In genomic region chr12:56645717-56646446, GRCh38 we compare ENCODE assay signal across 8 cellular contexts. TPM values are rescaled to one million over a fixed set of nuclear protein-coding genes. Genes with fewer than 3 reads are reported as not detected.
DNase-seq lines count a peak whose midpoint lies in the region; ATAC-seq and TF ChIP-seq lines count a peak whose summit lies in the region.

Gene ATP5F1B, minus strand, starts transcription at chr12:56645984. Its CDS starts 21 bp downstream, at chr12:56645963.

- H4K20me1 ChIP-seq in smooth muscle cell (ENCODE audit: low read depth), result peaks cover 43% of the 10 kb centered on the region

- peaks cover 43% of the 10 kb centered on the region for H3K36me3 Mint-ChIP-seq in WTC11

- H3K4me2 ChIP-seq in smooth muscle cell, result peak within 1 kb of the TSS; percentile 85

- H3K4me1 ChIP-seq in smooth muscle cell (ENCODE audit: low read depth), result peaks cover 6% of the 10 kb centered on the region

- H3K9me3 Mint-ChIP-seq in WTC11, result no peaks in the 10 kb centered on the region

- peaks cover 20% of the 10 kb centered on the region for H3K4me1 Mint-ChIP-seq in WTC11

- POLR2A ChIA-PET in AG04450 (lab: Yijun Ruan, JAX), result interaction anchor here (0.5 to 1.7 kb wide), 12 partner anchors 9 to 567 kb away, joined by 3 to 12 read pairs (median 4); partner anchors contain the start of genes NACA and PTGES3
- POLR2A ChIA-PET in WTC11 (lab: Charles Lee), result interaction anchor here (0.5 to 2.2 kb wide), 9 partner anchors 9 to 424 kb away, joined by 3 to 12 read pairs (median 4); partner anchors contain the start of genes PTGES3 and RNF41

- peak within 1 kb of the TSS; percentile 83 for H3K9ac ChIP-seq in smooth muscle cell (ENCODE audit: low read depth)

- under 1% methylated on average over 39 of the region's 39 CpGs for WGBS in smooth muscle cell (ENCODE audit: low lambda C conversion rate)

- H3F3A ChIP-seq in smooth muscle cell (ENCODE audit: low read depth), result peaks cover 12% of the 10 kb centered on the region

- TF ChIP-seq CTCF in AG04450 (IDR thresholded peaks at IDR 0.05; ENCODE audit: low read depth, low read length) (no peak), WTC11 (IDR thresholded peaks at IDR 0.05) (no peak), cardiac fibroblast (IDR thresholded peaks at IDR 0.05; ENCODE audit: low read depth, low read length) (no peak), smooth muscle cell (IDR thresholded peaks at IDR 0.05; ENCODE audit: borderline replicate concordance, insufficient read depth, poor library complexity, severe bottlenecking) (no peak)

- H3K9me3 ChIP-seq in AG04450 (ENCODE audit: control insufficient read depth, insufficient read depth, low read length) (no peaks in the 10 kb centered on the region), smooth muscle cell (replicated peaks; ENCODE audit: low read depth) (no peaks in the 10 kb centered on the region)

- peak within 1 kb of the TSS; percentile 97 for H3K27ac Mint-ChIP-seq in WTC11

- no peaks in the 10 kb centered on the region; the same call in 1 of the 2 replicates for H3K27me3 Mint-ChIP-seq in WTC11 (ENCODE audit: low read depth)

- DNase-seq in AG04450 (ENCODE audit: low read depth, low spot score), result peak; percentile 100
- peak; percentile 100 for DNase-seq in NCI-H226
- peak; percentile 94 for DNase-seq in WTC11 (ENCODE audit: low spot score)
- DNase-seq in cardiac fibroblast (ENCODE audit: low read depth in 2 of 2), result peak; percentile 100
- DNase-seq in iPS-NIHi7 (ENCODE audit: extremely low spot score), result peak; percentile 98
- DNase-seq in smooth muscle cell (lab: John Stamatoyannopoulos, UW; ENCODE audit: unreplicated experiment), result peak; percentile 46

- ATAC-seq in GM18909 (IDR thresholded peaks at IDR 0.05; ENCODE audit: poor library complexity, unreplicated experiment), result peak; percentile 98
- peak; percentile 99 for ATAC-seq in HG03175 (IDR thresholded peaks at IDR 0.05; ENCODE audit: unreplicated experiment)
- peak; percentile 98 for ATAC-seq in WTC11

- H3K4me3 ChIP-seq in AG04450 (ENCODE audit: low read depth, low read length) (peak within 1 kb of the TSS; percentile 99), cardiac fibroblast (replicated peaks in 1 of 2; ENCODE audit: low read depth in 2 of 2, low read length in 2 of 2) (peak within 1 kb of the TSS; percentile 99 to 100), smooth muscle cell (peak within 1 kb of the TSS; percentile 76)

- H3K4me3 Mint-ChIP-seq in WTC11, result peak within 1 kb of the TSS; percentile 99

- peaks cover 45% of the 10 kb centered on the region for H3K79me2 ChIP-seq in smooth muscle cell (ENCODE audit: low read depth)

- peaks cover 3% of the 10 kb centered on the region for H3K36me3 ChIP-seq in smooth muscle cell (ENCODE audit: low read depth)

- CTCF ChIA-PET in AG04450 (lab: Charles Lee), result interaction anchor here (0.8 to 3.1 kb wide), 2 partner anchors 10 to 132 kb away, joined by 4 to 33 read pairs; no protein-coding TSS in a partner anchor
- CTCF ChIA-PET in WTC11 (lab: Charles Lee), result interaction anchor here (0.6 to 3.7 kb wide), 2 partner anchors 10 to 17 kb away, joined by 3 to 37 read pairs; no protein-coding TSS in a partner anchor

- H3K27me3 ChIP-seq in AG04450 (ENCODE audit: control insufficient read depth, insufficient read depth, low read length), result no peaks in the 10 kb centered on the region
- no peaks in the 10 kb centered on the region for H3K27me3 ChIP-seq in smooth muscle cell (ENCODE audit: low read depth)

- H3K27ac ChIP-seq in AG04450 (ENCODE audit: low read depth, low read length) (peak within 1 kb of the TSS; percentile 83), smooth muscle cell (ENCODE audit: low read depth) (peak within 1 kb of the TSS; percentile 69)

- peak within 1 kb of the TSS; percentile 72 for H2AFZ ChIP-seq in smooth muscle cell (ENCODE audit: low read depth)

TF ChIP-seq in WTC11, 78 proteins besides CTCF, POLR2A, EP300 and RAD21 (continues in another document):
- TF ChIP-seq ZNF232 (CRISPR knock-in tag; IDR thresholded peaks at IDR 0.05), result peak; percentile 61; the same call in 1 of the 2 replicates
- TF ChIP-seq CREM (CRISPR knock-in tag; IDR thresholded peaks at IDR 0.05), result peak; percentile 78; the same call in 1 of the 2 replicates
- no peak for TF ChIP-seq MXD4 (CRISPR knock-in tag; IDR thresholded peaks at IDR 0.05; ENCODE audit: borderline replicate concordance)
- peak; percentile 67; the same call in 1 of the 2 replicates for TF ChIP-seq FOXK1 (CRISPR knock-in tag; IDR thresholded peaks at IDR 0.05)
- TF ChIP-seq STAT6 (CRISPR knock-in tag; conservative IDR thresholded peaks at IDR 0.05; ENCODE audit: low read depth), result no peak
- TF ChIP-seq ERG (CRISPR knock-in tag; IDR thresholded peaks at IDR 0.05), result no peak
- TF ChIP-seq ESRRA (CRISPR knock-in tag; IDR thresholded peaks at IDR 0.05; ENCODE audit: borderline replicate concordance), result peak; percentile 95; the same call in 1 of the 2 replicates
- 0 out of 2 replicates have a peak, but pooled peaks have one; percentile 72 for TF ChIP-seq FOXP1 (CRISPR knock-in tag; IDR thresholded peaks at IDR 0.05; ENCODE audit: borderline replicate concordance)
- no peak for TF ChIP-seq NR2C2 (CRISPR knock-in tag; IDR thresholded peaks at IDR 0.05)
- TF ChIP-seq ZNF317 (CRISPR knock-in tag; IDR thresholded peaks at IDR 0.05; ENCODE audit: borderline replicate concordance, low read depth), result 0 out of 2 replicates have a peak, but pooled peaks have one; percentile 43
- TF ChIP-seq PRRX2 (CRISPR knock-in tag; IDR thresholded peaks at IDR 0.05), result no peak
- TF ChIP-seq, protein P1, sequence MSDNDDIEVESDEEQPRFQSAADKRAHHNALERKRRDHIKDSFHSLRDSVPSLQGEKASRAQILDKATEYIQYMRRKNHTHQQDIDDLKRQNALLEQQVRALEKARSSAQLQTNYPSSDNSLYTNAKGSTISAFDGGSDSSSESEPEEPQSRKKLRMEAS (CRISPR knock-in tag; IDR thresholded peaks at IDR 0.05), result peak; percentile 61
- TF ChIP-seq NFYB (CRISPR knock-in tag; conservative IDR thresholded peaks at IDR 0.05; ENCODE audit: low read depth), result peak; percentile 98
- no peak for TF ChIP-seq E2F4 (CRISPR knock-in tag; IDR thresholded peaks at IDR 0.05; ENCODE audit: borderline replicate concordance, low read depth)
- 0 out of 2 replicates have a peak, but pooled peaks have one; percentile 22 for TF ChIP-seq OVOL2 (CRISPR knock-in tag; IDR thresholded peaks at IDR 0.05; ENCODE audit: borderline replicate concordance)
- peak; percentile 86; the same call in 1 of the 2 replicates for TF ChIP-seq ETV6 (CRISPR knock-in tag; IDR thresholded peaks at IDR 0.05)

RNA-seq across cellular contexts. Expression of gene ATP5F1B, which starts in this region (rescaled TPM):
- polyA plus RNA-seq in AG04450 (2011; rRNA removed) (974 and 975 TPM in 2 replicates), smooth muscle cell (953 and 954 TPM in 2 replicates)
- polyA minus RNA-seq in AG04450 (2011; rRNA and poly(A)+ RNA removed), result 743 and 921 TPM in 2 replicates
- total RNA-seq in WTC11 (2021) (971 to 1,064 TPM (median 1,005 TPM) in 3 replicates), smooth muscle cell (489 and 498 TPM in 2 replicates)

Comparison
In these comparisons a context has a peak if more than half of its experiments do, and no peak if none do; other contexts are left out.
1. Peak in every context shown above with its lines: DNase-seq, ATAC-seq, H3K4me3 ChIP-seq and H3K27ac ChIP-seq.
2. DNase-seq: peak in every context shown above with its lines; median percentile 100 in AG04450; 100 in NCI-H226; 100 in cardiac fibroblast; 98 in iPS-NIHi7; 94 in WTC11; 46 in smooth muscle cell.